ENCODE assay signal across 21 cellular contexts in genomic region chr2:214261683-214262082, GRCh38.
"Had no signal": no experiment of that assay in that cellular context is flagged by ENCODE, and none has a peak within 500 bp of the region (broad histone marks: within the 10 kb centered on the region; RNA-seq: fewer than 3 reads in every experiment).

No MANE protein-coding gene starts in this region.

- H3K4me1 ChIP-seq: psoas muscle, sigmoid colon, suprapubic skin, upper lobe of left lung had no signal

- H3K4me1 Mint-ChIP-seq: activated CD8-positive, alpha-beta memory T cell treated with anti-CD3 and anti-CD28 coated beads, Interleukin-2, amount 10 ng/mL, durations not matched to agents 7 days and 5 days; immature natural killer cell; naive thymus-derived CD4-positive, alpha-beta T cell had no signal

- H3K27me3 Mint-ChIP-seq: activated CD8-positive, alpha-beta memory T cell treated with anti-CD3 and anti-CD28 coated beads, Interleukin-2, amount 10 ng/mL, durations not matched to agents 7 days and 5 days; effector memory CD8-positive, alpha-beta T cell had no signal

- H3K27ac ChIP-seq: psoas muscle, sigmoid colon, suprapubic skin, upper lobe of left lung had no signal

- H3K9me3 ChIP-seq: psoas muscle, sigmoid colon, suprapubic skin, upper lobe of left lung had no signal

- H3K4me3 Mint-ChIP-seq: activated CD8-positive, alpha-beta memory T cell treated with anti-CD3 and anti-CD28 coated beads, Interleukin-2, amount 10 ng/mL, durations not matched to agents 7 days and 5 days; activated T-cell treated with anti-CD3 and anti-CD28 coated beads, Interleukin-2, amount 50 U/mL, for 4 hours; effector memory CD8-positive, alpha-beta T cell; immature natural killer cell; naive thymus-derived CD4-positive, alpha-beta T cell had no signal

- H3K36me3 ChIP-seq: sigmoid colon, suprapubic skin, upper lobe of left lung had no signal

- H3K27me3 ChIP-seq: sigmoid colon, suprapubic skin, upper lobe of left lung had no signal

- ATAC-seq: activated CD8-positive, alpha-beta memory T cell treated with anti-CD3 and anti-CD28 coated beads, Interleukin-2, amount 10 ng/mL, durations not matched to agents 7 days and 5 days; activated naive CD4-positive, alpha-beta T cell treated with anti-CD3 and anti-CD28 coated beads, Interleukin-2, amount 50 U/mL, for 72 hours; activated T-cell treated with anti-CD3 and anti-CD28 coated beads, Interleukin-2, amount 50 U/mL, for 4 hours; effector memory CD8-positive, alpha-beta T cell; left lobe of liver; naive thymus-derived CD4-positive, alpha-beta T cell; psoas muscle had no signal

- H3K27ac Mint-ChIP-seq: activated CD8-positive, alpha-beta memory T cell treated with anti-CD3 and anti-CD28 coated beads, Interleukin-2, amount 10 ng/mL, durations not matched to agents 7 days and 5 days; activated naive CD4-positive, alpha-beta T cell treated with anti-CD3 and anti-CD28 coated beads, Interleukin-2, amount 50 U/mL, for 72 hours; effector memory CD8-positive, alpha-beta T cell; immature natural killer cell; naive thymus-derived CD4-positive, alpha-beta T cell had no signal

- H3K4me3 ChIP-seq: psoas muscle, sigmoid colon, suprapubic skin, upper lobe of left lung had no signal

- DNase-seq: activated CD4-positive, alpha-beta T cell treated with anti-CD3 and anti-CD28 coated beads for 1 hour; activated CD4-positive, alpha-beta T cell treated with anti-CD3 and anti-CD28 coated beads, Interleukin-2, amount 50 U/mL, for 48 hours; activated CD8-positive, alpha-beta memory T cell treated with anti-CD3 and anti-CD28 coated beads, Interleukin-2, amount 10 ng/mL, durations not matched to agents 7 days and 5 days; activated effector memory CD4-positive, alpha-beta T cell treated with anti-CD3 and anti-CD28 coated beads, Interleukin-2, amount 50 U/mL, for 16 hours; activated T-cell treated with anti-CD3 and anti-CD28 coated beads, Interleukin-2, amount 50 U/mL, for 4 hours; aorta; cortex of kidney; effector memory CD8-positive, alpha-beta T cell; glutamatergic neuron; immature natural killer cell; mammary epithelial cell; naive thymus-derived CD4-positive, alpha-beta T cell; psoas muscle; sigmoid colon; stimulated activated CD4-positive, alpha-beta T cell treated with anti-CD3 and anti-CD28 coated beads, Interleukin-12 subunit alpha, Interleukin-12 subunit beta, amount 100 ng/mL, for 4 hours; stimulated activated naive CD4-positive, alpha-beta T cell treated with Interleukin-2 at 50 U/mL for 16 hours; SW 1271; upper lobe of left lung had no signal

- H3K36me3 Mint-ChIP-seq: activated CD8-positive, alpha-beta memory T cell treated with anti-CD3 and anti-CD28 coated beads, Interleukin-2, amount 10 ng/mL, durations not matched to agents 7 days and 5 days; activated naive CD4-positive, alpha-beta T cell treated with anti-CD3 and anti-CD28 coated beads, Interleukin-2, amount 50 U/mL, for 72 hours; immature natural killer cell; naive thymus-derived CD4-positive, alpha-beta T cell had no signal
